ENCODE assay signal across 8 cellular contexts in the genomic region with DNA sequence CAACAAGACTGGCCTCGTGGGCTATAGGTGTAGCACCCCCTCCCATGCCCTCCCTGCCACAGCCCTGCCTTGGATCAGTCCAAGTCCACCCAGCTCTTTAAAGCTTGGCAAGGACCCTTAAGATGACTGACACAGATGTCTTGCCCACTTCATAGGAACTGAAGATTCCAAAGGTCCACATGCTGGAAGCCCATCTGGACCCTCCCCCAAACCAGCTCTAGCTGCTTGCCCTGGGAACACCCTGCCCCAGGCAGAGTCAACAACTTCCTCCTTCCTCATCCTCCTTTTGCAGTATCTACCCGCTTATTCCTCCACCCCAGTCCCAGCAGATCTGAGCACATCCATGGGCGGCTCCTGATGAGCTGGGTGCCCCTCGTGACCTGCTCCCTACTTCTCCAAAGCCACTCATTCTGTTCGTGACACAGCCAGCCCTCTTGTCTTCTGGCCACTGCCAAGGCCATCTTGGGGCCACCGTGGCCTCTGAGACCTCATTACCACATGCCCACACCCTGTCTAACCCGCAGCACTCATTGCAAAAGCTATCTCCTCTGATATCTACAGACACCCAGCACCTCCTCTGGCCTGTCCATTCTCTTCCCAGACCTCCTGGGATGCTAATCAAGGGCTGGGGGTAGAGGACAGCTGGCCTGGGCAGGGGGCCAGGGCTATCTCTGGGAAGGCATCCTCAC. TPM values are rescaled to one million over a fixed set of nuclear protein-coding genes. Genes with fewer than 3 reads are reported as not detected.
DNase-seq lines count a peak whose midpoint lies in the region; ATAC-seq and TF ChIP-seq lines count a peak whose summit lies in the region.

No MANE protein-coding gene starts in this region.

- peaks cover 27% of the 10 kb centered on the region for H3K4me1 ChIP-seq in upper lobe of right lung

- TF ChIP-seq POLR2A in lower leg skin (IDR thresholded peaks at IDR 0.05): no peak

- no peaks in the 10 kb centered on the region for H3K9me3 ChIP-seq in upper lobe of right lung

- H3K4me3 ChIP-seq in lower leg skin (ENCODE audit: low read depth, poor library complexity, severe bottlenecking) (no peak overlapping the region), upper lobe of right lung (no peak overlapping the region)

- CTCF ChIA-PET in activated naive CD4-positive, alpha-beta T cell treated with anti-CD3 and anti-CD28 coated beads, Interleukin-2, amount 10 ng/mL, durations not matched to agents 7 days and 5 days (lab: Charles Lee): interaction anchor here (0.7 to 5.0 kb wide), 16 partner anchors 9 to 364 kb away, joined by 3 to 26 read pairs (median 6); partner anchors contain the start of genes ATRIP, CCDC51, CELSR3 and TMA7
- CTCF ChIA-PET in activated naive CD4-positive, alpha-beta T cell treated with anti-CD3 and anti-CD28 coated beads for 36 hours (lab: Charles Lee): interaction anchor here (0.7 to 7.5 kb wide), 18 partner anchors 8 to 364 kb away, joined by 3 to 72 read pairs (median 4); partner anchors contain the start of genes CCDC51 and TMA7
- CTCF ChIA-PET in activated B cell treated with CpG ODN at 0.5 μM for 24 hours (lab: Charles Lee): interaction anchor here (1.9 to 3.0 kb wide), 3 partner anchors 76 to 158 kb away, joined by 6 to 20 read pairs (median 8); partner anchors contain the start of gene SLC26A6

- H3K27me3 ChIP-seq in upper lobe of right lung: no peaks in the 10 kb centered on the region

- peak overlapping the region; percentile 42 for H3K27ac ChIP-seq in upper lobe of right lung

- peak overlapping the region; percentile 2 for H3K4me3 Mint-ChIP-seq in activated naive CD4-positive, alpha-beta T cell treated with anti-CD3 and anti-CD28 coated beads, Interleukin-2, amount 10 ng/mL, durations not matched to agents 7 days and 5 days
- no peak overlapping the region for H3K4me3 Mint-ChIP-seq in activated naive CD4-positive, alpha-beta T cell treated with anti-CD3 and anti-CD28 coated beads for 36 hours
- peak overlapping the region; percentile 80 for H3K4me3 Mint-ChIP-seq in activated B cell treated with CpG ODN at 0.5 μM for 24 hours

- H3K9me3 Mint-ChIP-seq in activated naive CD4-positive, alpha-beta T cell treated with anti-CD3 and anti-CD28 coated beads, Interleukin-2, amount 10 ng/mL, durations not matched to agents 7 days and 5 days: no peaks in the 10 kb centered on the region
- H3K9me3 Mint-ChIP-seq in activated naive CD4-positive, alpha-beta T cell treated with anti-CD3 and anti-CD28 coated beads for 36 hours: no peaks in the 10 kb centered on the region
- no peaks in the 10 kb centered on the region for H3K9me3 Mint-ChIP-seq in activated B cell treated with CpG ODN at 0.5 μM for 24 hours

- TF ChIP-seq CTCF in activated B cell treated with CpG ODN at 0.5 μM for 24 hours (IDR thresholded peaks at IDR 0.05) (no peak), lower leg skin (IDR thresholded peaks at IDR 0.05) (no peak), upper lobe of right lung (IDR thresholded peaks at IDR 0.05) (no peak)

- H3K27me3 Mint-ChIP-seq in activated naive CD4-positive, alpha-beta T cell treated with anti-CD3 and anti-CD28 coated beads, Interleukin-2, amount 10 ng/mL, durations not matched to agents 7 days and 5 days: peaks cover 33% of the 10 kb centered on the region
- no peaks in the 10 kb centered on the region for H3K27me3 Mint-ChIP-seq in activated naive CD4-positive, alpha-beta T cell treated with anti-CD3 and anti-CD28 coated beads for 36 hours (ENCODE audit: low read depth)
- no peaks in the 10 kb centered on the region for H3K27me3 Mint-ChIP-seq in activated B cell treated with CpG ODN at 0.5 μM for 24 hours

- intact Hi-C loops in activated naive CD4-positive, alpha-beta T cell treated with anti-CD3 and anti-CD28 coated beads for 36 hours (cut with micrococcal nuclease): loop anchor here (1.0 to 5.0 kb wide), 4 partner anchors 77 to 471 kb away; partner anchors contain the start of genes NCKIPSD, SLC26A6 and WDR6
- intact Hi-C loops in activated B cell treated with CpG ODN at 0.5 μM for 24 hours (cut with micrococcal nuclease) (loop anchor here (1.0 to 5.0 kb wide), 4 partner anchors 51 to 1129 kb away; partner anchors contain the start of genes MST1, NCKIPSD, RNF123 and UQCRC1), lower leg skin (cut with DNase I; ENCODE audit: low total_unique reads) (loop anchor here (10.0 kb wide), 2 partner anchors 114 to 284 kb away; partner anchors contain the start of genes ATRIP, CCDC51 and TMA7), upper lobe of right lung (cut with DNase I) (no loop called here)

- no peaks in the 10 kb centered on the region for H3K36me3 ChIP-seq in upper lobe of right lung

- DNase-seq in activated naive CD4-positive, alpha-beta T cell treated with anti-CD3 and anti-CD28 coated beads, Interleukin-2, amount 10 ng/mL, durations not matched to agents 7 days and 5 days: no peak
- no peak for DNase-seq in activated naive CD4-positive, alpha-beta T cell treated with anti-CD3 and anti-CD28 coated beads for 36 hours
- DNase-seq in activated B cell treated with CpG ODN at 0.5 μM for 24 hours (no peak), lower leg skin (ENCODE audit: low spot score in 2 of 2) (peak; percentile 66 to 90), upper lobe of right lung (peak; percentile 86), retina (no peak)

- 47 to 48% methylated on average over 7 of the region's 7 CpGs for WGBS in lower leg skin, 2 donors

- H3K36me3 Mint-ChIP-seq in activated naive CD4-positive, alpha-beta T cell treated with anti-CD3 and anti-CD28 coated beads, Interleukin-2, amount 10 ng/mL, durations not matched to agents 7 days and 5 days: peaks cover 15% of the 10 kb centered on the region
- no peaks in the 10 kb centered on the region for H3K36me3 Mint-ChIP-seq in activated naive CD4-positive, alpha-beta T cell treated with anti-CD3 and anti-CD28 coated beads for 36 hours (ENCODE audit: low read depth)
- H3K36me3 Mint-ChIP-seq in activated B cell treated with CpG ODN at 0.5 μM for 24 hours (ENCODE audit: low read depth): no peaks in the 10 kb centered on the region

- POLR2A ChIA-PET in activated B cell treated with CpG ODN at 0.5 μM for 24 hours (lab: Charles Lee): interaction anchor here (0.6 to 2.7 kb wide), 4 partner anchors 85 to 449 kb away, joined by 3 to 18 read pairs (median 10); partner anchors contain the start of genes CCDC51, TMA7 and WDR6

- peaks cover 53% of the 10 kb centered on the region for H3K4me1 Mint-ChIP-seq in activated naive CD4-positive, alpha-beta T cell treated with anti-CD3 and anti-CD28 coated beads, Interleukin-2, amount 10 ng/mL, durations not matched to agents 7 days and 5 days
- H3K4me1 Mint-ChIP-seq in activated naive CD4-positive, alpha-beta T cell treated with anti-CD3 and anti-CD28 coated beads for 36 hours (ENCODE audit: low read depth): peaks cover 11% of the 10 kb centered on the region
- H3K4me1 Mint-ChIP-seq in activated B cell treated with CpG ODN at 0.5 μM for 24 hours: peaks cover 33% of the 10 kb centered on the region

- no peak for ATAC-seq in activated B cell treated with CpG ODN at 0.5 μM for 24 hours (ENCODE audit: low read depth)
- peak; percentile 48 for ATAC-seq in upper lobe of right lung
- no peak for ATAC-seq in HG03520 (IDR thresholded peaks at IDR 0.05; ENCODE audit: unreplicated experiment)
- ATAC-seq in GM21723 (IDR thresholded peaks at IDR 0.05; ENCODE audit: unreplicated experiment): no peak

- H3K27ac Mint-ChIP-seq in activated naive CD4-positive, alpha-beta T cell treated with anti-CD3 and anti-CD28 coated beads, Interleukin-2, amount 10 ng/mL, durations not matched to agents 7 days and 5 days: no peak overlapping the region
- H3K27ac Mint-ChIP-seq in activated naive CD4-positive, alpha-beta T cell treated with anti-CD3 and anti-CD28 coated beads for 36 hours: no peak overlapping the region
- H3K27ac Mint-ChIP-seq in activated B cell treated with CpG ODN at 0.5 μM for 24 hours: peak overlapping the region; percentile 59

RNA-seq across cellular contexts. Expression of gene PFKFB4, which starts 2.0 kb away (rescaled TPM):
- 1 to 10 TPM; 5.1 to 5.4 TPM for total RNA-seq in activated naive CD4-positive, alpha-beta T cell treated with anti-CD3 and anti-CD28 coated beads for 36 hours
- total RNA-seq in activated B cell treated with CpG ODN at 0.5 μM for 24 hours: 2.0 and 3.2 TPM in 2 replicates
- total RNA-seq in lower leg skin: 1 to 10 TPM; 3.7 to 8.8 (median 6.4) TPM
- 11.0 TPM for total RNA-seq in upper lobe of right lung

RNA-seq across cellular contexts. Expression of gene UCN2, which starts 5.0 kb away (rescaled TPM):
- total RNA-seq in activated naive CD4-positive, alpha-beta T cell treated with anti-CD3 and anti-CD28 coated beads for 36 hours: not detected
- not detected in 2 replicates for total RNA-seq in activated B cell treated with CpG ODN at 0.5 μM for 24 hours
- 1 to 10 TPM; 4.8 to 9.8 (median 6.2) TPM for total RNA-seq in lower leg skin
- total RNA-seq in upper lobe of right lung: not detected

RNA-seq across cellular contexts. Expression of gene COL7A1, which starts 36.5 kb away (rescaled TPM):
- total RNA-seq in activated naive CD4-positive, alpha-beta T cell treated with anti-CD3 and anti-CD28 coated beads for 36 hours: 1 to 10 TPM in 1 of 2 experiments, under 1 TPM in 1; 0.84 to 1.0 TPM
- 0.98 and 1.5 TPM in 2 replicates for total RNA-seq in activated B cell treated with CpG ODN at 0.5 μM for 24 hours
- total RNA-seq in lower leg skin: 100 to 1,000 TPM; 159 to 393 (median 199) TPM
- 3.7 TPM for total RNA-seq in upper lobe of right lung

RNA-seq across cellular contexts. Expression of gene UQCRC1, which starts 50.9 kb away (rescaled TPM):
- total RNA-seq in activated naive CD4-positive, alpha-beta T cell treated with anti-CD3 and anti-CD28 coated beads for 36 hours: 100 to 1,000 TPM; 211 to 232 TPM
- total RNA-seq in activated B cell treated with CpG ODN at 0.5 μM for 24 hours (117 and 118 TPM in 2 replicates), lower leg skin (100 to 1,000 TPM; 240 to 373 (median 334) TPM), upper lobe of right lung (126 TPM)

RNA-seq across cellular contexts. Expression of gene SHISA5, which starts 54.6 kb away (rescaled TPM):
- 10 to 100 TPM; 85.7 to 90.3 TPM for total RNA-seq in activated naive CD4-positive, alpha-beta T cell treated with anti-CD3 and anti-CD28 coated beads for 36 hours
- 95.7 and 108 TPM in 2 replicates for total RNA-seq in activated B cell treated with CpG ODN at 0.5 μM for 24 hours
- 10 to 100 TPM; 64.3 to 93.6 (median 71.0) TPM for total RNA-seq in lower leg skin
- total RNA-seq in upper lobe of right lung: 163 TPM

Comparison
In these comparisons a context has a peak if more than half of its experiments do, and no peak if none do; other contexts are left out.
1. DNase-seq: peak in lower leg skin (2 of 2) and upper lobe of right lung (single experiment); none in activated naive CD4-positive, alpha-beta T cell treated with anti-CD3 and anti-CD28 coated beads, Interleukin-2, amount 10 ng/mL, durations not matched to agents 7 days and 5 days (single experiment), activated naive CD4-positive, alpha-beta T cell treated with anti-CD3 and anti-CD28 coated beads for 36 hours (single experiment), activated B cell treated with CpG ODN at 0.5 μM for 24 hours (single experiment) and retina (single experiment).
2. RNA of gene COL7A1, which starts 36.5 kb away (total RNA-seq): 159 to 393 TPM in lower leg skin; 3.7 TPM in upper lobe of right lung (single experiment), 0.98 to 1.5 TPM in activated B cell treated with CpG ODN at 0.5 μM for 24 hours and 0.84 to 1.0 TPM in activated naive CD4-positive, alpha-beta T cell treated with anti-CD3 and anti-CD28 coated beads for 36 hours; every median in the first group is over 10 times any median in the second.